In genomic region chr2:138433995-138434991, GRCh38 we compare ENCODE assay signal across 1 cellular context.
TF ChIP-seq lines count a peak whose summit lies in the region.

No MANE protein-coding gene starts in this region.

TF ChIP-seq in SK-N-SH treated with all-trans-retinoic acid at 6 μM for 48 hours, 23 proteins besides CTCF, POLR2A, EP300 and RAD21 (continued from another document):
- TF ChIP-seq PATZ1 (CRISPR knock-in tag; IDR thresholded peaks at IDR 0.05; ENCODE audit: borderline replicate concordance): no peak
- no peak for TF ChIP-seq CSDC2 (CRISPR knock-in tag; IDR thresholded peaks at IDR 0.05)
- no peak for TF ChIP-seq ZNF70 (CRISPR knock-in tag; IDR thresholded peaks at IDR 0.05)
- TF ChIP-seq CSRNP3 (CRISPR knock-in tag; IDR thresholded peaks at IDR 0.05): no peak
